24 cellular contexts compared by ENCODE assay signal in the genomic region with DNA sequence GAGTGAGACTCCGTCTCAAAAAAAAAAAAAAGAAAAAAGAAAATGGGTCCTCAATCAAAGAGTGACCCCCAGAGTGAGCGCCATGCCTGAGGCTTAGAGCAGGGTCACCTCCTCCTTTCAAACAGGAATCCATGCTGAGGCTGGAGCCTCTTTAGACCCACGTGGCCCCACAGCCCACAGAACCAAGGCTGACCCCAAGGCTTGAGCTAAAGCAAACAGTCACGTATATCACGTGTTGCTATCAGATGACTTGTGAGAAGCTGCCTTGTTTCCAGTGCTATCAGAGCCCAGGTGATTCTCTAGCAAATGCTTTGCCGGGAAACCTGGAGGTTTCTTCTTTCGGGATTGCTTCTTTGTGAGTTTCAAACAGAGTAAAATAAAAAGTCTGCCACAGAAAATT. TPM values are rescaled to one million over a fixed set of nuclear protein-coding genes. Genes with fewer than 3 reads are reported as not detected.
DNase-seq lines count a peak whose midpoint lies in the region; ATAC-seq and TF ChIP-seq lines count a peak whose summit lies in the region.
"Had no signal": no experiment of that assay in that cellular context is flagged by ENCODE, and none has a peak within 500 bp of the region (broad histone marks: within the 10 kb centered on the region; RNA-seq: fewer than 3 reads in every experiment).

No MANE protein-coding gene starts in this region.

- DNase-seq in activated naive CD4-positive, alpha-beta T cell treated with anti-CD3 and anti-CD28 coated beads, Interleukin-2, amount 50 U/mL, for 72 hours (ENCODE audit: low spot score in 2 of 2) = no peak
- no peak for DNase-seq in activated naive CD4-positive, alpha-beta T cell treated with anti-CD3 and anti-CD28 coated beads, Interleukin-2, amount 50 U/mL, for 16 hours
- DNase-seq in adipocyte (ENCODE audit: low read depth) (peak; percentile 21), lower lobe of right lung (peak; percentile 12), aorta (peak; percentile 2 to 19), T-helper 9 cell (no peak), NCI-H526 treated with DMSO at 0.1 percent for 48 hours (lab: John Stamatoyannopoulos, UW) (no peak)
- DNase-seq: activated CD4-positive, alpha-beta T cell treated with anti-CD3 and anti-CD28 coated beads for 1 hour; activated naive CD8-positive, alpha-beta T cell treated with anti-CD3 and anti-CD28 coated beads for 36 hours; DMS 273 treated with DMSO at 0.1 percent for 48 hours; endodermal cell; esophagus squamous epithelium; GM23248; HFFc6; kidney; MV-4-11; NCI-H2081; NCI-H524; occipital lobe; retina; SW 1271; transverse colon had no signal

- intact Hi-C loops in lower lobe of right lung (cut with DNase I) (no loop called here), aorta (cut with DNase I) (no loop called here)

- peak overlapping the region; percentile 8 to 32 for H3K27ac Mint-ChIP-seq in activated naive CD4-positive, alpha-beta T cell treated with anti-CD3 and anti-CD28 coated beads, Interleukin-2, amount 50 U/mL, for 72 hours
- H3K27ac Mint-ChIP-seq: activated naive CD8-positive, alpha-beta T cell treated with anti-CD3 and anti-CD28 coated beads for 36 hours; activated T-helper 1 cell treated with anti-CD3 and anti-CD28 coated beads, Interleukin-12 subunit alpha, Interleukin-12 subunit beta, Interleukin-2, Interleukin-4 antibody, amounts not matched to agents 30 ng/mL and 10 ng/mL and 1 ng/mL, durations not matched to agents 14 hours and 24 hours and 36 hours; brain; endodermal cell; HFFc6 had no signal

- H3K9ac ChIP-seq in adipocyte (ENCODE audit: low read length) = no peak overlapping the region
- H3K9ac ChIP-seq: GM23248 had no signal

- no peak for TF ChIP-seq CTCF in lower lobe of right lung (IDR thresholded peaks at IDR 0.05)

- H3K27ac ChIP-seq in lower lobe of right lung (no peak overlapping the region), aorta (ENCODE audit: low read depth in 1 of 2, low read length in 2 of 2) (no peak overlapping the region)
- H3K27ac ChIP-seq: esophagus squamous epithelium, GM23248, transverse colon had no signal

- H3K4me1 ChIP-seq in adipocyte (ENCODE audit: control insufficient read depth, insufficient read depth, low read length) (peaks cover 14% of the 10 kb centered on the region), lower lobe of right lung (peaks cover 3% of the 10 kb centered on the region), aorta (ENCODE audit: control insufficient read depth in 1 of 2, insufficient read depth in 2 of 2, low read length in 2 of 2) (no peaks in the 10 kb centered on the region)

- peaks cover 0 to 4% of the 10 kb centered on the region in 2 donors for H3K36me3 Mint-ChIP-seq in activated naive CD4-positive, alpha-beta T cell treated with anti-CD3 and anti-CD28 coated beads, Interleukin-2, amount 50 U/mL, for 72 hours
- H3K36me3 Mint-ChIP-seq: activated naive CD8-positive, alpha-beta T cell treated with anti-CD3 and anti-CD28 coated beads for 36 hours; brain had no signal

- H3K27me3 ChIP-seq in adipocyte (replicated peaks; ENCODE audit: control insufficient read depth, insufficient read depth, low read length) = peaks cover 4% of the 10 kb centered on the region
- H3K27me3 ChIP-seq in lower lobe of right lung (ENCODE audit: low read depth) = peaks cover 4% of the 10 kb centered on the region
- no peaks in the 10 kb centered on the region for H3K27me3 ChIP-seq in aorta (ENCODE audit: control insufficient read depth in 1 of 2, insufficient read depth in 2 of 2, low read length in 1 of 2)
- H3K27me3 ChIP-seq: esophagus squamous epithelium, transverse colon had no signal

- ATAC-seq in activated naive CD4-positive, alpha-beta T cell treated with anti-CD3 and anti-CD28 coated beads, Interleukin-2, amount 50 U/mL, for 72 hours = no peak
- ATAC-seq in lower lobe of right lung (no peak), aorta (ENCODE audit: low FRiP score) (no peak)

- 56 to 60% methylated on average over 7 of the region's 7 CpGs for WGBS in aorta, 2 donors

- no peaks in the 10 kb centered on the region for H3K9me3 ChIP-seq in adipocyte (ENCODE audit: control insufficient read depth, low read length)
- no peaks in the 10 kb centered on the region for H3K9me3 ChIP-seq in lower lobe of right lung
- no peaks in the 10 kb centered on the region for H3K9me3 ChIP-seq in aorta (ENCODE audit: control insufficient read depth, low read length)
- H3K9me3 ChIP-seq: esophagus squamous epithelium, transverse colon had no signal

- no peaks in the 10 kb centered on the region for H3K9me3 Mint-ChIP-seq in activated naive CD4-positive, alpha-beta T cell treated with anti-CD3 and anti-CD28 coated beads, Interleukin-2, amount 50 U/mL, for 72 hours
- H3K9me3 Mint-ChIP-seq: activated naive CD8-positive, alpha-beta T cell treated with anti-CD3 and anti-CD28 coated beads for 36 hours; activated T-helper 1 cell treated with anti-CD3 and anti-CD28 coated beads, Interleukin-12 subunit alpha, Interleukin-12 subunit beta, Interleukin-2, Interleukin-4 antibody, amounts not matched to agents 30 ng/mL and 10 ng/mL and 1 ng/mL, durations not matched to agents 14 hours and 24 hours and 36 hours; brain; endodermal cell; HFFc6 had no signal

- no peak overlapping the region for H3K4me3 ChIP-seq in adipocyte (ENCODE audit: low read length)
- H3K4me3 ChIP-seq in lower lobe of right lung = no peak overlapping the region
- H3K4me3 ChIP-seq in aorta (ENCODE audit: low read length in 2 of 2) = no peak overlapping the region
- H3K4me3 ChIP-seq: esophagus squamous epithelium, GM23248, transverse colon had no signal

- H3K36me3 ChIP-seq in adipocyte (ENCODE audit: control insufficient read depth, insufficient read depth, low read length, severe bottlenecking) (peaks cover 5% of the 10 kb centered on the region), lower lobe of right lung (peaks cover 12% of the 10 kb centered on the region), aorta (ENCODE audit: control insufficient read depth in 1 of 2, insufficient read depth in 2 of 2, low read length in 1 of 2) (no peaks in the 10 kb centered on the region)
- H3K36me3 ChIP-seq: transverse colon had no signal

RNA-seq across cellular contexts. Expression of gene DYNC1H1, which starts 31.7 kb away (rescaled TPM):
- total RNA-seq in activated naive CD4-positive, alpha-beta T cell treated with anti-CD3 and anti-CD28 coated beads, Interleukin-2, amount 50 U/mL, for 72 hours = 100 to 1,000 TPM; 368 to 465 TPM
- total RNA-seq in lower lobe of right lung = 437 TPM
- 100 to 1,000 TPM; 451 to 481 TPM for total RNA-seq in aorta
- 100 to 1,000 TPM in 1 of 2 donors, 10 to 100 TPM in 1; 26.5 to 151 TPM for polyA plus RNA-seq in aorta

Comparison
In these comparisons a context has a peak if more than half of its experiments do, and no peak if none do; other contexts are left out.
1. DNase-seq: peak in adipocyte (single experiment), lower lobe of right lung (single experiment) and aorta (2 of 2); none in activated naive CD4-positive, alpha-beta T cell treated with anti-CD3 and anti-CD28 coated beads, Interleukin-2, amount 50 U/mL, for 72 hours (0 of 2), activated naive CD4-positive, alpha-beta T cell treated with anti-CD3 and anti-CD28 coated beads, Interleukin-2, amount 50 U/mL, for 16 hours (single experiment), T-helper 9 cell (single experiment) and NCI-H526 treated with DMSO at 0.1 percent for 48 hours (single experiment).